In the genomic region with DNA sequence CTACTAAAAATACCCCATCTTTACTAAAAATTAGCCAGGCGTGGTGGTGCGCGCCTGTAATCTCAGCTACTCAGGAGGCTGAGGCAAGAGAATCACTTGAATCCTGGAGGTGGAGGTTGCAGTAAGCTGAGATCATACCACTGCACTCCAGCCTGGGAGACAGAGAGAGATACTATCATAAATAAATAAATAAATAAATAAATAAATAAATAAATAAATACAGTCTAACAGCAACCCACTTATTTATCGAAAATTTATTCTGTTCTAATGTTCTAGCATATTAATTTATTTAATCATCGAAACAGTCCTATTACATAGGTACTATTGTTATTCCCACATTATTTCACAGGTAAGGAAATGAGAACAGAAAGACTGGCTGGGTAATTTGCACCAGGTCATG, we compare ENCODE assay signal across 1 cellular context.
TF ChIP-seq lines count a peak whose summit lies in the region.

No MANE protein-coding gene starts in this region.

TF ChIP-seq in HEK293, 187 proteins besides CTCF, POLR2A, EP300 and RAD21 (continued from another document):
- TF ChIP-seq ZBTB11 (tag by site-specific recombination; conservative IDR thresholded peaks at IDR 0.05; ENCODE audit: low read depth) (0 out of 2 replicates have a peak, but pooled peaks have one; percentile 39), ZNF138 (tag by site-specific recombination; IDR thresholded peaks at IDR 0.05; ENCODE audit: borderline replicate concordance) (no peak), ZNF214 (tag by site-specific recombination; IDR thresholded peaks at IDR 0.05; ENCODE audit: borderline replicate concordance) (no peak), ZNF140 (tag by site-specific recombination; IDR thresholded peaks at IDR 0.05) (peak; percentile 45; the same call in 1 of the 2 replicates), ZEB2 (tag by site-specific recombination; IDR thresholded peaks at IDR 0.05) (no peak), YY1 (tag by site-specific recombination; IDR thresholded peaks at IDR 0.05) (no peak), ZSCAN18 (tag by site-specific recombination; IDR thresholded peaks at IDR 0.05) (no peak), ZNF530 (tag by site-specific recombination; IDR thresholded peaks at IDR 0.05; ENCODE audit: low read depth) (no peak), BCL11A (tag by site-specific recombination; IDR thresholded peaks at IDR 0.05; ENCODE audit: low read depth) (no peak), ZNF548 (tag by site-specific recombination; IDR thresholded peaks at IDR 0.05) (no peak), ZBTB48 (tag by site-specific recombination; IDR thresholded peaks at IDR 0.05) (no peak), ZNF223 (tag by site-specific recombination; IDR thresholded peaks at IDR 0.05) (no peak), ZNF157 (tag by site-specific recombination; IDR thresholded peaks at IDR 0.05) (no peak), TRIM28 (IDR thresholded peaks at IDR 0.05; ENCODE audit: borderline replicate concordance, low read length) (no peak), ZNF654 (tag by site-specific recombination; IDR thresholded peaks at IDR 0.05; ENCODE audit: low read depth) (peak; percentile 17; the same call in 1 of the 2 replicates), ZNF426 (tag by site-specific recombination; IDR thresholded peaks at IDR 0.05) (peak; percentile 66), ZBTB8A (tag by site-specific recombination; IDR thresholded peaks at IDR 0.05) (peak; percentile 41; the same call in 1 of the 2 replicates), SP3 (tag by site-specific recombination; IDR thresholded peaks at IDR 0.05) (no peak), ZNF555 (tag by site-specific recombination; conservative IDR thresholded peaks at IDR 0.05) (peak; percentile 52)
- TF ChIP-seq, protein P1, sequence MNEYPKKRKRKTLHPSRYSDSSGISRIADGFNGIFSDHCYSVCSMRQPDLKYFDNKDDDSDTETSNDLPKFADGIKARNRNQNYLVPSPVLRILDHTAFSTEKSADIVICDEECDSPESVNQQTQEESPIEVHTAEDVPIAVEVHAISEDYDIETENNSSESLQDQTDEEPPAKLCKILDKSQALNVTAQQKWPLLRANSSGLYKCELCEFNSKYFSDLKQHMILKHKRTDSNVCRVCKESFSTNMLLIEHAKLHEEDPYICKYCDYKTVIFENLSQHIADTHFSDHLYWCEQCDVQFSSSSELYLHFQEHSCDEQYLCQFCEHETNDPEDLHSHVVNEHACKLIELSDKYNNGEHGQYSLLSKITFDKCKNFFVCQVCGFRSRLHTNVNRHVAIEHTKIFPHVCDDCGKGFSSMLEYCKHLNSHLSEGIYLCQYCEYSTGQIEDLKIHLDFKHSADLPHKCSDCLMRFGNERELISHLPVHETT (tag by site-specific recombination; IDR thresholded peaks at IDR 0.05), result no peak
- TF ChIP-seq, protein P2, sequence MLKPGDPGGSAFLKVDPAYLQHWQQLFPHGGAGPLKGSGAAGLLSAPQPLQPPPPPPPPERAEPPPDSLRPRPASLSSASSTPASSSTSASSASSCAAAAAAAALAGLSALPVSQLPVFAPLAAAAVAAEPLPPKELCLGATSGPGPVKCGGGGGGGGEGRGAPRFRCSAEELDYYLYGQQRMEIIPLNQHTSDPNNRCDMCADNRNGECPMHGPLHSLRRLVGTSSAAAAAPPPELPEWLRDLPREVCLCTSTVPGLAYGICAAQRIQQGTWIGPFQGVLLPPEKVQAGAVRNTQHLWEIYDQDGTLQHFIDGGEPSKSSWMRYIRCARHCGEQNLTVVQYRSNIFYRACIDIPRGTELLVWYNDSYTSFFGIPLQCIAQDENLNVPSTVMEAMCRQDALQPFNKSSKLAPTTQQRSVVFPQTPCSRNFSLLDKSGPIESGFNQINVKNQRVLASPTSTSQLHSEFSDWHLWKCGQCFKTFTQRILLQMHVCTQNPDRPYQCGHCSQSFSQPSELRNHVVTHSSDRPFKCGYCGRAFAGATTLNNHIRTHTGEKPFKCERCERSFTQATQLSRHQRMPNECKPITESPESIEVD (tag by site-specific recombination; IDR thresholded peaks at IDR 0.05), result no peak
- TF ChIP-seq, protein P3, sequence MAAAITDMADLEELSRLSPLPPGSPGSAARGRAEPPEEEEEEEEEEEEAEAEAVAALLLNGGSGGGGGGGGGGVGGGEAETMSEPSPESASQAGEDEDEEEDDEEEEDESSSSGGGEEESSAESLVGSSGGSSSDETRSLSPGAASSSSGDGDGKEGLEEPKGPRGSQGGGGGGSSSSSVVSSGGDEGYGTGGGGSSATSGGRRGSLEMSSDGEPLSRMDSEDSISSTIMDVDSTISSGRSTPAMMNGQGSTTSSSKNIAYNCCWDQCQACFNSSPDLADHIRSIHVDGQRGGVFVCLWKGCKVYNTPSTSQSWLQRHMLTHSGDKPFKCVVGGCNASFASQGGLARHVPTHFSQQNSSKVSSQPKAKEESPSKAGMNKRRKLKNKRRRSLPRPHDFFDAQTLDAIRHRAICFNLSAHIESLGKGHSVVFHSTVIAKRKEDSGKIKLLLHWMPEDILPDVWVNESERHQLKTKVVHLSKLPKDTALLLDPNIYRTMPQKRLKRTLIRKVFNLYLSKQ (tag by site-specific recombination; IDR thresholded peaks at IDR 0.05; ENCODE audit: borderline replicate concordance), result no peak
